In genomic region chr2:171308280-171309054, GRCh38 we compare ENCODE assay signal across 1 cellular context.
TF ChIP-seq lines count a peak whose summit lies in the region.

No MANE protein-coding gene starts in this region.

TF ChIP-seq in GM12878, 131 proteins besides CTCF, POLR2A, EP300 and RAD21 (continued from another document):
- no peak for TF ChIP-seq ZBTB4 (CRISPR knock-in tag; IDR thresholded peaks at IDR 0.05)
- TF ChIP-seq NFYA (IDR thresholded peaks at IDR 0.05; ENCODE audit: borderline replicate concordance, low read depth, low read length): no peak
- no peak for TF ChIP-seq ZBED1 (IDR thresholded peaks at IDR 0.05; ENCODE audit: borderline replicate concordance)
- no peak for TF ChIP-seq E2F8 (IDR thresholded peaks at IDR 0.05; ENCODE audit: low read depth, partially characterized antibody)
- no peak for TF ChIP-seq ZZZ3 (IDR thresholded peaks at IDR 0.05; ENCODE audit: control insufficient read depth, insufficient read length, low read depth)
